2 cellular contexts compared by ENCODE assay signal in genomic region chr10:88931548-88931947, GRCh38.
TF ChIP-seq lines count a peak whose summit lies in the region.

No MANE protein-coding gene starts in this region.

TF ChIP-seq in GM12878, 131 proteins besides CTCF, POLR2A, EP300 and RAD21:
- TF ChIP-seq ZBED1 (IDR thresholded peaks at IDR 0.05; ENCODE audit: borderline replicate concordance): 0 out of 2 replicates have a peak, but pooled peaks have one; percentile 26
- TF ChIP-seq FOXM1 (IDR thresholded peaks at IDR 0.05; ENCODE audit: low read depth, low read length): 0 out of 2 replicates have a peak, but pooled peaks have one; percentile 10
- TF ChIP-seq SIX5 (IDR thresholded peaks at IDR 0.05; ENCODE audit: low read depth, low read length, severe bottlenecking): no peak
- TF ChIP-seq CBFB (IDR thresholded peaks at IDR 0.05; ENCODE audit: low read depth): no peak
- TF ChIP-seq LARP7 (IDR thresholded peaks at IDR 0.05): no peak
TF ChIP-seq in GM12878: peak in this region for 2.

TF ChIP-seq in WTC11, 78 proteins besides CTCF, POLR2A, EP300 and RAD21:
- no peak for TF ChIP-seq ZNF219 (CRISPR knock-in tag; IDR thresholded peaks at IDR 0.05; ENCODE audit: borderline replicate concordance)
